Comparison of ENCODE assay signal across 22 cellular contexts in the genomic region with DNA sequence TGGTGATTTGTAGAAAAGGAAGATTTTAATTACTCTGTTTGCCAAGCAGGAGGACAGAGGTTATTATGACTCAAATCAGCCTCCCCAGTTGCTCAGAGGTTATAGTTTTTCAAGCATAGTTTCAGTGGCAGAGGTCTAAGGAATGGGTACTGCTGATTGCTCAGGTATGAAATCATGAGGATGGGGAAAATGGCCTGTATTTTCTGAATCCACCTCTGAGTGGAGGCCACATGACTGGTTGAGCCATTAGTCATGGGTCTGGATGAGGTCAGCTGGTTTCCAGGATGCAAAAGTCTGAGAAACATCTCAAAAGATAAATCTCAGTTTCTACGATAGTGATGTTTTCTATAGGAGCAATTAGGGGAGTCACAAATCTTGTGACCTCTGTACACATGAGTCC.
A peak's percentile ranks its signal among the peaks of the same experiment; 100 is the strongest.
DNase-seq lines count a peak whose midpoint lies in the region; ATAC-seq and TF ChIP-seq lines count a peak whose summit lies in the region.
"Had no signal": no experiment of that assay in that cellular context is flagged by ENCODE, and none has a peak within 500 bp of the region (broad histone marks: within the 10 kb centered on the region; RNA-seq: fewer than 3 reads in every experiment).

No MANE protein-coding gene starts in this region.

- no peaks in the 10 kb centered on the region for H3K36me3 Mint-ChIP-seq in activated CD4-positive, alpha-beta T cell treated with anti-CD3 and anti-CD28 coated beads for 36 hours (ENCODE audit: low read depth)
- no peaks in the 10 kb centered on the region for H3K36me3 Mint-ChIP-seq in activated CD4-positive, alpha-beta T cell treated with anti-CD3 and anti-CD28 coated beads, Interleukin-2, amount 10 ng/mL, durations not matched to agents 24 days and 14 days (ENCODE audit: low read depth)
- H3K36me3 Mint-ChIP-seq: CD14-positive monocyte had no signal

- POLR2A ChIA-PET in activated CD4-positive, alpha-beta T cell treated with anti-CD3 and anti-CD28 coated beads for 36 hours (lab: Charles Lee): no interaction called here

- CTCF ChIA-PET in activated CD4-positive, alpha-beta T cell treated with anti-CD3 and anti-CD28 coated beads for 36 hours (lab: Charles Lee): no interaction called here

- peak; percentile 51 for ATAC-seq in activated CD4-positive, alpha-beta T cell treated with anti-CD3 and anti-CD28 coated beads for 36 hours
- ATAC-seq in HG03139 (IDR thresholded peaks at IDR 0.05; ENCODE audit: unreplicated experiment) (no peak), HG02870 (IDR thresholded peaks at IDR 0.05; ENCODE audit: unreplicated experiment) (no peak)
- ATAC-seq: effector memory CD8-positive, alpha-beta T cell; K562; naive thymus-derived CD4-positive, alpha-beta T cell had no signal

- peaks cover 4% of the 10 kb centered on the region for H3K9me3 Mint-ChIP-seq in activated CD4-positive, alpha-beta T cell treated with anti-CD3 and anti-CD28 coated beads for 36 hours (ENCODE audit: low read depth)
- H3K9me3 Mint-ChIP-seq in activated CD4-positive, alpha-beta T cell treated with anti-CD3 and anti-CD28 coated beads, Interleukin-2, amount 10 ng/mL, durations not matched to agents 24 days and 14 days: peaks cover 7% of the 10 kb centered on the region
- H3K9me3 Mint-ChIP-seq: effector memory CD8-positive, alpha-beta T cell had no signal

- DNase-seq in activated CD4-positive, alpha-beta T cell treated with anti-CD3 and anti-CD28 coated beads for 36 hours: no peak
- DNase-seq in activated CD4-positive, alpha-beta T cell treated with anti-CD3 and anti-CD28 coated beads, Interleukin-2, amount 10 ng/mL, durations not matched to agents 24 days and 14 days: no peak
- DNase-seq in NCI-H226 (peak; percentile 25), fibroblast of mammary gland (ENCODE audit: low read depth) (peak; percentile 39), renal cortical epithelial cell (ENCODE audit: low read depth) (peak; percentile 48), NCI-H748 treated with DMSO at 0.1 percent for 48 hours (lab: John Stamatoyannopoulos, UW) (no peak)
- DNase-seq: 8988T; activated CD4-positive, alpha-beta T cell treated with anti-CD3 and anti-CD28 coated beads, Interleukin-2, amount 50 U/mL, for 1 hour; activated CD8-positive, alpha-beta memory T cell treated with anti-CD3 and anti-CD28 coated beads, Interleukin-2, amount 50 U/mL, for 4 hours; DMS 273 treated with DMSO at 0.1 percent for 48 hours; effector memory CD8-positive, alpha-beta T cell; kidney; mesendoderm; naive thymus-derived CD4-positive, alpha-beta T cell; NCI-H2081; NCI-H510A treated with DMSO at 0.1 percent for 48 hours; sigmoid colon; stimulated activated naive CD4-positive, alpha-beta T cell treated with Interleukin-2 at 50 U/mL for 16 hours had no signal

- H3K4me1 Mint-ChIP-seq in activated CD4-positive, alpha-beta T cell treated with anti-CD3 and anti-CD28 coated beads for 36 hours: no peaks in the 10 kb centered on the region
- H3K4me1 Mint-ChIP-seq in activated CD4-positive, alpha-beta T cell treated with anti-CD3 and anti-CD28 coated beads, Interleukin-2, amount 10 ng/mL, durations not matched to agents 24 days and 14 days: peaks cover 2% of the 10 kb centered on the region
- H3K4me1 Mint-ChIP-seq: CD14-positive monocyte had no signal

- peaks cover 12% of the 10 kb centered on the region for H3K27me3 Mint-ChIP-seq in activated CD4-positive, alpha-beta T cell treated with anti-CD3 and anti-CD28 coated beads for 36 hours
- H3K27me3 Mint-ChIP-seq in activated CD4-positive, alpha-beta T cell treated with anti-CD3 and anti-CD28 coated beads, Interleukin-2, amount 10 ng/mL, durations not matched to agents 24 days and 14 days: peaks cover 5% of the 10 kb centered on the region

- no peak overlapping the region for H3K4me3 Mint-ChIP-seq in activated CD4-positive, alpha-beta T cell treated with anti-CD3 and anti-CD28 coated beads for 36 hours
- no peak overlapping the region for H3K4me3 Mint-ChIP-seq in activated CD4-positive, alpha-beta T cell treated with anti-CD3 and anti-CD28 coated beads, Interleukin-2, amount 10 ng/mL, durations not matched to agents 24 days and 14 days
- H3K4me3 Mint-ChIP-seq: CD14-positive monocyte; effector memory CD8-positive, alpha-beta T cell; naive thymus-derived CD4-positive, alpha-beta T cell had no signal

- no peak overlapping the region for H3K27ac Mint-ChIP-seq in activated CD4-positive, alpha-beta T cell treated with anti-CD3 and anti-CD28 coated beads for 36 hours
- no peak overlapping the region for H3K27ac Mint-ChIP-seq in activated CD4-positive, alpha-beta T cell treated with anti-CD3 and anti-CD28 coated beads, Interleukin-2, amount 10 ng/mL, durations not matched to agents 24 days and 14 days
- H3K27ac Mint-ChIP-seq: CD14-positive monocyte; effector memory CD8-positive, alpha-beta T cell; naive thymus-derived CD4-positive, alpha-beta T cell had no signal

- intact Hi-C loops in activated CD4-positive, alpha-beta T cell treated with anti-CD3 and anti-CD28 coated beads for 36 hours (cut with DNase I, micrococcal nuclease): no loop called here
- intact Hi-C loops in activated CD4-positive, alpha-beta T cell treated with anti-CD3 and anti-CD28 coated beads, Interleukin-2, amount 10 ng/mL, durations not matched to agents 24 days and 14 days (cut with micrococcal nuclease): no loop called here

- TF ChIP-seq CTCF in fibroblast of mammary gland (conservative IDR thresholded peaks at IDR 0.05; ENCODE audit: control insufficient read depth, insufficient read depth, low read depth, low read length): no peak

- H3K4me3 ChIP-seq in fibroblast of mammary gland (ENCODE audit: control insufficient read depth, low read depth, low read length): no peak overlapping the region
- H3K4me3 ChIP-seq: K562, sigmoid colon had no signal

Comparison
In these comparisons a context has a peak if more than half of its experiments do, and no peak if none do; other contexts are left out.
1. DNase-seq: peak in NCI-H226 (single experiment), fibroblast of mammary gland (single experiment) and renal cortical epithelial cell (single experiment); none in activated CD4-positive, alpha-beta T cell treated with anti-CD3 and anti-CD28 coated beads for 36 hours (single experiment), activated CD4-positive, alpha-beta T cell treated with anti-CD3 and anti-CD28 coated beads, Interleukin-2, amount 10 ng/mL, durations not matched to agents 24 days and 14 days (single experiment) and NCI-H748 treated with DMSO at 0.1 percent for 48 hours (single experiment).